18 cellular contexts compared by ENCODE assay signal in the genomic region with DNA sequence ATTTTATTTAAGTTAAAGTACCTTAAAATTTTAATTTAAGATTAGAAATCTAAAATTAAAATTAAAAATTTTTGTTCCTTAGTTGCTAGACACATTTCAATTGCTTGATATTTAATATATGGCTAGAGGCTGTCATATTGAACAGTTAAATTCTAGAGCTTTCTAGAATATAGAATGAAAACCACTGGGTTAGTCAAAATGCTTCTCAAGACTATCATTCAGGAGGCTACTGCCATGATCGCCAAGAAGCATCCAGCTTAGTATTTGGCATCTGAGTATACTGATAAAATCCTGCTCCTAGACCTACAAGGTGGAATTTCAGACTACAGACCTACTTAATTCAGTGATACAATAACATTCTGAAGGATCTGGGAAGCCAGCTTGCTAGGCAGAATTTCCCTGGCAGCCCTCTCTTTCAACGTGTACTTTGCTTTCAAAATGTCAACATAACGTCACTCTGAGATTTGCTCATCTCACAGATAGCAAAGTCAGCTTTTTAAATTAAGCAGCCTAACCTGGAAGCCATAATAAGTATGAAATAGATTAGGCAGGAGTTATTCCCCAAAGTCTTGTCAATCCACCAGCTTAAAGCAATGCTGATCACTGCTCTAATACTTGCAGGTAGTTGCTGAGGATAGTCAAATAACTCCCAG.
A peak's percentile ranks its signal among the peaks of the same experiment; 100 is the strongest.
DNase-seq lines count a peak whose midpoint lies in the region; ATAC-seq and TF ChIP-seq lines count a peak whose summit lies in the region.
"Had no signal": no experiment of that assay in that cellular context is flagged by ENCODE, and none has a peak within 500 bp of the region (broad histone marks: within the 10 kb centered on the region; RNA-seq: fewer than 3 reads in every experiment).

No MANE protein-coding gene starts in this region.

- no peaks in the 10 kb centered on the region for H3K27me3 Mint-ChIP-seq in activated T-cell treated with anti-CD3 and anti-CD28 coated beads, Interleukin-2, amount 50 U/mL, for 24 hours
- H3K27me3 Mint-ChIP-seq: B cell; CD4-positive, CD25-positive, alpha-beta regulatory T cell had no signal

- H3K4me3 Mint-ChIP-seq in activated T-cell treated with anti-CD3 and anti-CD28 coated beads, Interleukin-2, amount 50 U/mL, for 24 hours, result no peak overlapping the region
- H3K4me3 Mint-ChIP-seq: B cell; CD4-positive, CD25-positive, alpha-beta regulatory T cell; H9; T-helper 1 cell treated with Interleukin-12 subunit alpha and Interleukin-12 subunit beta and Interleukin-4 antibody, amounts not matched to agents 30 μg/mL and 1 μg/mL, for 36 hours had no signal

- H3K9me3 ChIP-seq in hepatocyte (ENCODE audit: low read depth) (no peaks in the 10 kb centered on the region), prostate gland (no peaks in the 10 kb centered on the region), breast epithelium (peaks cover 0 to 5% of the 10 kb centered on the region in 2 donors)

- TF ChIP-seq POLR2A in prostate gland (IDR thresholded peaks at IDR 0.05) (no peak), breast epithelium (IDR thresholded peaks at IDR 0.05) (no peak)

- no peaks in the 10 kb centered on the region for H3K36me3 Mint-ChIP-seq in activated T-cell treated with anti-CD3 and anti-CD28 coated beads, Interleukin-2, amount 50 U/mL, for 24 hours (ENCODE audit: low read depth)
- H3K36me3 Mint-ChIP-seq: CD4-positive, CD25-positive, alpha-beta regulatory T cell had no signal

- no peak overlapping the region for H3K27ac Mint-ChIP-seq in activated T-cell treated with anti-CD3 and anti-CD28 coated beads, Interleukin-2, amount 50 U/mL, for 24 hours
- H3K27ac Mint-ChIP-seq: B cell; CD4-positive, CD25-positive, alpha-beta regulatory T cell; H9; T-helper 1 cell treated with Interleukin-12 subunit alpha and Interleukin-12 subunit beta and Interleukin-4 antibody, amounts not matched to agents 30 μg/mL and 1 μg/mL, for 36 hours had no signal

- no peaks in the 10 kb centered on the region for H3K4me1 Mint-ChIP-seq in activated T-cell treated with anti-CD3 and anti-CD28 coated beads, Interleukin-2, amount 50 U/mL, for 24 hours (ENCODE audit: low read depth)
- H3K4me1 Mint-ChIP-seq: B cell; CD4-positive, CD25-positive, alpha-beta regulatory T cell had no signal

- peak overlapping the region; percentile 10 for H3K4me2 ChIP-seq in hepatocyte

- H3K27me3 ChIP-seq in hepatocyte (no peaks in the 10 kb centered on the region), prostate gland (replicated peaks; ENCODE audit: insufficient read depth) (no peaks in the 10 kb centered on the region), breast epithelium (no peaks in the 10 kb centered on the region)

- no peak for ATAC-seq in GM18519 (IDR thresholded peaks at IDR 0.05; ENCODE audit: low FRiP score, unreplicated experiment)

- H3K4me1 ChIP-seq in hepatocyte (ENCODE audit: insufficient read depth) (no peaks in the 10 kb centered on the region), prostate gland (replicated peaks) (no peaks in the 10 kb centered on the region), breast epithelium (no peaks in the 10 kb centered on the region)

- peak overlapping the region; percentile 13 for H2AFZ ChIP-seq in hepatocyte

- TF ChIP-seq CTCF in hepatocyte (IDR thresholded peaks at IDR 0.05; ENCODE audit: poor library complexity) (no peak), prostate gland (IDR thresholded peaks at IDR 0.05) (no peak), breast epithelium (IDR thresholded peaks at IDR 0.05) (no peak)

- 53% methylated on average over 3 of the region's 3 CpGs for WGBS in hepatocyte (ENCODE audit: low lambda C conversion rate, missing lambda C conversion rate)
- WGBS in prostate gland, result 34% methylated on average over 3 of the region's 3 CpGs

- H3K27ac ChIP-seq in hepatocyte (no peak overlapping the region), prostate gland (no peak overlapping the region), breast epithelium (no peak overlapping the region)

- no peaks in the 10 kb centered on the region for H4K20me1 ChIP-seq in hepatocyte (ENCODE audit: insufficient read depth, poor library complexity, severe bottlenecking)

- H3K36me3 ChIP-seq in hepatocyte (replicated peaks; ENCODE audit: insufficient read depth, low read depth), result no peaks in the 10 kb centered on the region
- no peaks in the 10 kb centered on the region for H3K36me3 ChIP-seq in prostate gland
- no peaks in the 10 kb centered on the region for H3K36me3 ChIP-seq in breast epithelium

- intact Hi-C loops in prostate gland (cut with DNase I), result no loop called here
- intact Hi-C loops in breast epithelium (cut with DNase I; ENCODE audit: low total_unique reads), result no loop called here

- H3K9me3 Mint-ChIP-seq in activated T-cell treated with anti-CD3 and anti-CD28 coated beads, Interleukin-2, amount 50 U/mL, for 24 hours, result peaks cover 11% of the 10 kb centered on the region

- no peaks in the 10 kb centered on the region for H3K79me2 ChIP-seq in hepatocyte

- no peaks in the 10 kb centered on the region for H3K9me2 ChIP-seq in hepatocyte (replicated peaks; ENCODE audit: insufficient read depth)

- H3K4me3 ChIP-seq in hepatocyte (no peak overlapping the region), prostate gland (no peak overlapping the region), breast epithelium (no peak overlapping the region)

- DNase-seq in NCI-H345 (lab: John Stamatoyannopoulos, UW) (peak; percentile 2), NCI-H345 treated with DMSO at 0.1 percent for 48 hours (lab: John Stamatoyannopoulos, UW; ENCODE audit: unreplicated experiment) (no peak), NCI-H2196 (lab: John Stamatoyannopoulos, UW; ENCODE audit: unreplicated experiment) (peak; percentile 23), hepatocyte (ENCODE audit: low spot score) (peak; percentile 37), prostate gland (ENCODE audit: low spot score) (peak; percentile 9), breast epithelium (ENCODE audit: low spot score in 2 of 2) (no peak)
- no peak for DNase-seq in activated T-cell treated with anti-CD3 and anti-CD28 coated beads, Interleukin-2, amount 50 U/mL, for 24 hours
- DNase-seq: CD4-positive, CD25-positive, alpha-beta regulatory T cell; COR-L47; DMS79; H9; NCI-H1092 treated with DMSO at 0.1 percent for 48 hours; NCI-H146; NCI-H2081 treated with DMSO at 0.1 percent for 48 hours; NCI-H446 had no signal

Comparison
In these comparisons a context has a peak if more than half of its experiments do, and no peak if none do; other contexts are left out.
1. DNase-seq: peak in NCI-H345 (single experiment), NCI-H2196 (single experiment), hepatocyte (single experiment) and prostate gland (single experiment); none in NCI-H345 treated with DMSO at 0.1 percent for 48 hours (single experiment), activated T-cell treated with anti-CD3 and anti-CD28 coated beads, Interleukin-2, amount 50 U/mL, for 24 hours (single experiment) and breast epithelium (0 of 2).